ENCODE assay signal across 20 cellular contexts in the genomic region with DNA sequence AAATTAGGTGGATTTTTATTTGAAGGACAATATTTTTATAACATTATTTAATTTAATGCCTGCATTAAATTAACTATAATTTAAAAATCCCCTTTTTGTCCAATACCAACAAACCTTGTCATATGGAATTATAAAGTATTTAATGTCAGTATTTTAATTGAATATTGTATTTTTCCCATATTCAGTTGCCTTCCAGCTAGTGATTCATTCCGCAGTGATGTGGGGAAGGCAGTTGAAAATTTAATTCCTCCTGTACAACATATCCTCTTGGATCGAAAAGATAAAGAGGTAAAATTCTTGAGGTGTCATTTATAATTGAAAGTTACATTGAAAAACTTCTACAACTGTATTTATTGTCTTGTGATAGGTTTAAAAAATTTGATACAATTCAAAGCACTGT. TPM values are rescaled to one million over a fixed set of nuclear protein-coding genes. Genes with fewer than 3 reads are reported as not detected.
DNase-seq lines count a peak whose midpoint lies in the region; ATAC-seq, FAIRE-seq and TF ChIP-seq lines count a peak whose summit lies in the region.
"Had no signal": no experiment of that assay in that cellular context is flagged by ENCODE, and none has a peak within 500 bp of the region (broad histone marks: within the 10 kb centered on the region; RNA-seq: fewer than 3 reads in every experiment).

No MANE protein-coding gene starts in this region.

- H3K4me3 ChIP-seq in kidney (ENCODE audit: low read length in 2 of 2), result no peak overlapping the region
- H3K4me3 ChIP-seq in thyroid gland (replicated peaks in 1 of 3), result no peak overlapping the region
- H3K4me3 ChIP-seq: HAP-1 had no signal

- CTCF ChIA-PET in activated CD8-positive, alpha-beta memory T cell treated with anti-CD3 and anti-CD28 coated beads, Interleukin-2, amount 10 ng/mL, durations not matched to agents 7 days and 5 days (lab: Charles Lee), result interaction anchor here (1.3 kb wide), 1 partner anchor 18 kb away, joined by 4 read pairs; no protein-coding TSS in a partner anchor

- FAIRE-seq in G401.6 (lab: Jason Lieb, UNC) (peak; percentile 49), colon (lab: Jason Lieb, UNC) (peak; percentile 24), kidney (lab: Jason Lieb, UNC) (peak; percentile 53)
- FAIRE-seq: GM12891, GM18507, H54 had no signal

- H3K9me3 Mint-ChIP-seq in activated CD8-positive, alpha-beta memory T cell treated with anti-CD3 and anti-CD28 coated beads, Interleukin-2, amount 10 ng/mL, durations not matched to agents 7 days and 5 days (ENCODE audit: low read depth), result no peaks in the 10 kb centered on the region
- H3K9me3 Mint-ChIP-seq: CD4-positive, alpha-beta memory T cell had no signal

- H3K9me3 ChIP-seq in kidney (ENCODE audit: control insufficient read depth in 1 of 2, low read length in 2 of 2) (no peaks in the 10 kb centered on the region), thyroid gland (no peaks in the 10 kb centered on the region)
- H3K9me3 ChIP-seq: HAP-1 had no signal

- H3K4me1 ChIP-seq in kidney (ENCODE audit: control insufficient read depth in 1 of 2, insufficient read depth in 1 of 2, low read depth in 1 of 2, low read length in 2 of 2) (no peaks in the 10 kb centered on the region), thyroid gland (no peaks in the 10 kb centered on the region)
- H3K4me1 ChIP-seq: HAP-1 had no signal

- intact Hi-C loops in kidney (cut with DNase I) (no loop called here), thyroid gland (cut with DNase I) (no loop called here)

- no peak overlapping the region for H3K27ac ChIP-seq in kidney (ENCODE audit: low read depth in 2 of 2, low read length in 2 of 2)
- H3K27ac ChIP-seq in thyroid gland, result no peak overlapping the region

- peak; percentile 53; the same call in 2 of the 3 replicates for ATAC-seq in SK-N-SH treated with all-trans-retinoic acid at 6 μM for 48 hours
- no peak for ATAC-seq in HG03342 (IDR thresholded peaks at IDR 0.05; ENCODE audit: unreplicated experiment)
- no peak for ATAC-seq in activated CD8-positive, alpha-beta memory T cell treated with anti-CD3 and anti-CD28 coated beads, Interleukin-2, amount 10 ng/mL, durations not matched to agents 7 days and 5 days

- no peaks in the 10 kb centered on the region for H3K27me3 ChIP-seq in thyroid gland

- no peaks in the 10 kb centered on the region for H3K27me3 Mint-ChIP-seq in activated CD8-positive, alpha-beta memory T cell treated with anti-CD3 and anti-CD28 coated beads, Interleukin-2, amount 10 ng/mL, durations not matched to agents 7 days and 5 days
- H3K27me3 Mint-ChIP-seq: CD4-positive, alpha-beta memory T cell had no signal

- H3K27ac Mint-ChIP-seq in activated CD8-positive, alpha-beta memory T cell treated with anti-CD3 and anti-CD28 coated beads, Interleukin-2, amount 10 ng/mL, durations not matched to agents 7 days and 5 days, result no peak overlapping the region

- no peak for TF ChIP-seq CTCF in kidney (IDR thresholded peaks at IDR 0.05; ENCODE audit: borderline replicate concordance, extremely low read depth, insufficient read depth)
- TF ChIP-seq CTCF in thyroid gland (IDR thresholded peaks at IDR 0.05), result no peak

- WGBS in thyroid gland, 2 donors, result 97% methylated on average over 2 of the region's 2 CpGs

- no peak for TF ChIP-seq POLR2A in thyroid gland (IDR thresholded peaks at IDR 0.05)

- H3K36me3 ChIP-seq in kidney (ENCODE audit: control insufficient read depth in 1 of 2, insufficient read depth in 2 of 2, low read length in 2 of 2) (peaks cover 2 to 3% of the 10 kb centered on the region in 2 donors), thyroid gland (peaks cover 5 to 14% of the 10 kb centered on the region in 2 donors)
- H3K36me3 ChIP-seq: HAP-1 had no signal

- peaks cover 7% of the 10 kb centered on the region for H3K36me3 Mint-ChIP-seq in activated CD8-positive, alpha-beta memory T cell treated with anti-CD3 and anti-CD28 coated beads, Interleukin-2, amount 10 ng/mL, durations not matched to agents 7 days and 5 days

- no peak for DNase-seq in kidney
- no peak for DNase-seq in thyroid gland
- no peak for DNase-seq in activated CD4-positive, CD25-positive, alpha-beta regulatory T cell treated with anti-CD3 and anti-CD28 coated beads, Interleukin-2, amount 50 U/mL, for 72 hours
- DNase-seq in activated CD8-positive, alpha-beta memory T cell treated with anti-CD3 and anti-CD28 coated beads, Interleukin-2, amount 10 ng/mL, durations not matched to agents 7 days and 5 days, result no peak
- DNase-seq: 8988T; C1 segment of cervical spinal cord; CD4-positive, alpha-beta memory T cell; DMS 273 treated with DMSO at 0.1 percent for 48 hours; DMS79; EL; GF-D8; GOT3 had no signal

- H3K4me3 Mint-ChIP-seq in activated CD8-positive, alpha-beta memory T cell treated with anti-CD3 and anti-CD28 coated beads, Interleukin-2, amount 10 ng/mL, durations not matched to agents 7 days and 5 days, result no peak overlapping the region
- H3K4me3 Mint-ChIP-seq: CD4-positive, alpha-beta memory T cell had no signal

- H3K9ac ChIP-seq in kidney (ENCODE audit: low read length in 2 of 2), result no peak overlapping the region

- H3K4me1 Mint-ChIP-seq in activated CD8-positive, alpha-beta memory T cell treated with anti-CD3 and anti-CD28 coated beads, Interleukin-2, amount 10 ng/mL, durations not matched to agents 7 days and 5 days, result no peaks in the 10 kb centered on the region
- H3K4me1 Mint-ChIP-seq: CD4-positive, alpha-beta memory T cell had no signal

TF ChIP-seq in SK-N-SH treated with all-trans-retinoic acid at 6 μM for 48 hours, 23 proteins besides CTCF, POLR2A, EP300 and RAD21:
- TF ChIP-seq ISL1 (CRISPR knock-in tag; IDR thresholded peaks at IDR 0.05) (peak; percentile 66), ARNTL (CRISPR knock-in tag; IDR thresholded peaks at IDR 0.05; ENCODE audit: borderline replicate concordance, low read depth) (no peak)
TF ChIP-seq in SK-N-SH treated with all-trans-retinoic acid at 6 μM for 48 hours: peak in this region for 1.

RNA-seq across cellular contexts. Expression of a gene that starts 40.4 kb away (rescaled TPM):
- total RNA-seq in kidney (34.4 TPM), thyroid gland (10 to 100 TPM; 42.0 to 88.8 (median 49.6) TPM)
- 7.3 TPM for polyA plus RNA-seq in kidney (ENCODE audit: insufficient read depth, low read depth, low replicate concordance)
- total RNA-seq in activated CD8-positive, alpha-beta memory T cell treated with anti-CD3 and anti-CD28 coated beads, Interleukin-2, amount 10 ng/mL, durations not matched to agents 7 days and 5 days, result 10 to 100 TPM; 35.9 to 43.3 TPM

RNA-seq across cellular contexts. Expression of a gene that starts 53.1 kb away (rescaled TPM):
- total RNA-seq in kidney (54.0 TPM), thyroid gland (100 to 1,000 TPM; 151 to 242 (median 168) TPM)
- 91.1 TPM for polyA plus RNA-seq in kidney (ENCODE audit: insufficient read depth, low read depth, low replicate concordance)
- 10 to 100 TPM; 42.5 to 61.2 TPM for total RNA-seq in activated CD8-positive, alpha-beta memory T cell treated with anti-CD3 and anti-CD28 coated beads, Interleukin-2, amount 10 ng/mL, durations not matched to agents 7 days and 5 days
